In genomic region chr15:75219507-75219929, GRCh38 we compare ENCODE assay signal across 9 cellular contexts. TPM values are rescaled to one million over a fixed set of nuclear protein-coding genes. Genes with fewer than 3 reads are reported as not detected.
DNase-seq lines count a peak whose midpoint lies in the region; ATAC-seq, FAIRE-seq and TF ChIP-seq lines count a peak whose summit lies in the region.
"Not testable (repeated sequence)": the region's sequence is repeated elsewhere in the genome, so short reads cannot be mapped to it uniquely, and the experiment has no call there.
"Had no signal": no experiment of that assay in that cellular context is flagged by ENCODE, and none has a peak within 500 bp of the region (broad histone marks: within the 10 kb centered on the region; RNA-seq: fewer than 3 reads in every experiment).

No MANE protein-coding gene starts in this region.

- not testable (repeated sequence) for H3K4me2 ChIP-seq in Karpas-422 (ENCODE audit: low read depth, low read length, poor library complexity, severe bottlenecking)

- POLR2A ChIA-PET in WTC11 (lab: Charles Lee) = not testable (repeated sequence)

- H3K9me2 ChIP-seq in Karpas-422 (replicated peaks; ENCODE audit: insufficient read depth, low read length) = not testable (repeated sequence)

- H3K4me1 Mint-ChIP-seq in WTC11 (peaks cover 16% of the 10 kb centered on the region), naive B cell (peaks cover 13 to 19% (median 14%) of the 10 kb centered on the region in 3 donors)
- H3K4me1 Mint-ChIP-seq in stimulated activated naive B cell treated with anti-CD40 and anti-IgM and Interleukin-4, amounts not matched to agents 10 μg/mL and 1 μg/mL and 100 μg/mL, for 72 hours = peaks cover 23 to 26% of the 10 kb centered on the region in 2 donors

- not testable (repeated sequence) for DNase-seq in GM18507 (ENCODE audit: extremely low spot score, insufficient read length, low read depth); WTC11 (ENCODE audit: low spot score)
- DNase-seq in Karpas-422 (peak; percentile 51), NOMO-1 treated with dmso at 0.1 percent for 144 hours (lab: John Stamatoyannopoulos, UW; ENCODE audit: unreplicated experiment) (peak; percentile 33), Right ventricle myocardium inferior (ENCODE audit: missing footprints) (peak; percentile 30), naive B cell (peak; percentile 49)
- DNase-seq in stimulated activated naive B cell treated with anti-CD40 and anti-IgM and Interleukin-4, amounts not matched to agents 10 μg/mL and 1 μg/mL and 100 μg/mL, for 72 hours = peak; percentile 51

- not testable (repeated sequence) for H2AFZ ChIP-seq in Karpas-422 (ENCODE audit: low read length)

- H3K27me3 Mint-ChIP-seq in WTC11 (ENCODE audit: low read depth); naive B cell; stimulated activated naive B cell treated with anti-CD40 and anti-IgM and Interleukin-4, amounts not matched to agents 10 μg/mL and 1 μg/mL and 100 μg/mL, for 72 hours: not testable (repeated sequence)

- H3K4me3 Mint-ChIP-seq in WTC11 = not testable (repeated sequence)
- peak overlapping the region in 2 of 8 donors; percentile 9 to 36 for H3K4me3 Mint-ChIP-seq in naive B cell
- H3K4me3 Mint-ChIP-seq in stimulated activated naive B cell treated with anti-CD40 and anti-IgM and Interleukin-4, amounts not matched to agents 10 μg/mL and 1 μg/mL and 100 μg/mL, for 72 hours = peak overlapping the region; percentile 10 to 23

- not testable (repeated sequence) for H3K4me3 ChIP-seq in Karpas-422 (ENCODE audit: low read length)

- intact Hi-C loops in Right ventricle myocardium inferior (cut with DNase I) = not testable (repeated sequence)

- peak; percentile 38 for FAIRE-seq in GM18507 (lab: Jason Lieb, UNC)

- H3K36me3 Mint-ChIP-seq in WTC11; naive B cell; stimulated activated naive B cell treated with anti-CD40 and anti-IgM and Interleukin-4, amounts not matched to agents 10 μg/mL and 1 μg/mL and 100 μg/mL, for 72 hours: not testable (repeated sequence)

- not testable (repeated sequence) for TF ChIP-seq CTCF in WTC11 (IDR thresholded peaks at IDR 0.05)

- CTCF ChIA-PET in WTC11 (lab: Charles Lee) = interaction anchor here (2.0 kb wide), 1 partner anchor 89 kb away, joined by 7 read pairs; no protein-coding TSS in a partner anchor

- peaks cover 17% of the 10 kb centered on the region for H3K4me1 ChIP-seq in Karpas-422 (ENCODE audit: low read length)

- H3K36me3 ChIP-seq in Karpas-422 (ENCODE audit: insufficient read depth, low read length) = not testable (repeated sequence)

- H4K20me1 ChIP-seq in Karpas-422 (ENCODE audit: insufficient read depth, low read depth, low read length) = not testable (repeated sequence)

- ATAC-seq in WTC11, Right ventricle myocardium inferior: not testable (repeated sequence)
- ATAC-seq in naive B cell (ENCODE audit: low read depth in 2 of 2) = peak; percentile 75 to 82
- ATAC-seq in stimulated activated naive B cell treated with anti-CD40 and anti-IgM and Interleukin-4, amounts not matched to agents 10 μg/mL and 1 μg/mL and 100 μg/mL, for 72 hours (replicated peaks) = peak; percentile 83 to 87

- H3K9me3 ChIP-seq in Karpas-422 (ENCODE audit: low read length) = not testable (repeated sequence)

- not testable (repeated sequence) for H3K27ac Mint-ChIP-seq in WTC11
- peak overlapping the region; percentile 68 to 98 (median 92) for H3K27ac Mint-ChIP-seq in naive B cell
- H3K27ac Mint-ChIP-seq in stimulated activated naive B cell treated with anti-CD40 and anti-IgM and Interleukin-4, amounts not matched to agents 10 μg/mL and 1 μg/mL and 100 μg/mL, for 72 hours = peak overlapping the region; percentile 72

- H3K27me3 ChIP-seq in Karpas-422 (ENCODE audit: low read length) = not testable (repeated sequence)

- H3K9ac ChIP-seq in Karpas-422 (ENCODE audit: low read length) = 0 out of 2 replicates have a peak overlapping the region, but pooled peaks have one; percentile 35

- peak overlapping the region; percentile 16; the same call in 1 of the 2 replicates for H3K27ac ChIP-seq in Karpas-422 (ENCODE audit: low read length)

- H3K9me3 Mint-ChIP-seq in WTC11; naive B cell; stimulated activated naive B cell treated with anti-CD40 and anti-IgM and Interleukin-4, amounts not matched to agents 10 μg/mL and 1 μg/mL and 100 μg/mL, for 72 hours: not testable (repeated sequence)

- not testable (repeated sequence) for H3K79me2 ChIP-seq in Karpas-422 (ENCODE audit: low read length)

TF ChIP-seq in WTC11, 78 proteins besides CTCF, POLR2A, EP300 and RAD21:
- TF ChIP-seq ZNF121 (CRISPR knock-in tag; IDR thresholded peaks at IDR 0.05) = peak; percentile 26; the same call in 1 of the 2 replicates

RNA-seq across cellular contexts. Expression of gene C15orf39, which starts 17.8 kb away (rescaled TPM):
- total RNA-seq in Karpas-422 (2014; rRNA removed; shearing (Covaris generic); ENCODE audit: low replicate concordance) = 11.3 and 17.5 TPM in 2 replicates
- total RNA-seq in WTC11 (2021) (39.9 to 52.8 TPM (median 41.6 TPM) in 3 replicates), Right ventricle myocardium inferior (15.0 TPM)
- 1 to 10 TPM in 4 of 6 donors, under 1 TPM in 2; 0.40 to 3.6 (median 1.4) TPM for polyA plus RNA-seq in naive B cell (ENCODE audit: low read depth in 6 of 6)

RNA-seq across cellular contexts. Expression of gene GOLGA6C, which starts 38.6 kb away (rescaled TPM):
- total RNA-seq in Karpas-422 (2014; rRNA removed; shearing (Covaris generic); ENCODE audit: low replicate concordance) = not detected in 2 replicates
- 0.52 to 0.60 TPM (median 0.55 TPM) in 3 replicates for total RNA-seq in WTC11 (2021)
- not detected for total RNA-seq in Right ventricle myocardium inferior
- polyA plus RNA-seq in naive B cell (ENCODE audit: low read depth in 6 of 6) = under 1 TPM in 1 of 6 donors, not detected in 5; 0.16 TPM
- total RNA-seq: K562, Right ventricle myocardium superior had no signal
- polyA plus RNA-seq: K562 had no signal
